Comparison of ENCODE assay signal across 1 cellular context in the genomic region with DNA sequence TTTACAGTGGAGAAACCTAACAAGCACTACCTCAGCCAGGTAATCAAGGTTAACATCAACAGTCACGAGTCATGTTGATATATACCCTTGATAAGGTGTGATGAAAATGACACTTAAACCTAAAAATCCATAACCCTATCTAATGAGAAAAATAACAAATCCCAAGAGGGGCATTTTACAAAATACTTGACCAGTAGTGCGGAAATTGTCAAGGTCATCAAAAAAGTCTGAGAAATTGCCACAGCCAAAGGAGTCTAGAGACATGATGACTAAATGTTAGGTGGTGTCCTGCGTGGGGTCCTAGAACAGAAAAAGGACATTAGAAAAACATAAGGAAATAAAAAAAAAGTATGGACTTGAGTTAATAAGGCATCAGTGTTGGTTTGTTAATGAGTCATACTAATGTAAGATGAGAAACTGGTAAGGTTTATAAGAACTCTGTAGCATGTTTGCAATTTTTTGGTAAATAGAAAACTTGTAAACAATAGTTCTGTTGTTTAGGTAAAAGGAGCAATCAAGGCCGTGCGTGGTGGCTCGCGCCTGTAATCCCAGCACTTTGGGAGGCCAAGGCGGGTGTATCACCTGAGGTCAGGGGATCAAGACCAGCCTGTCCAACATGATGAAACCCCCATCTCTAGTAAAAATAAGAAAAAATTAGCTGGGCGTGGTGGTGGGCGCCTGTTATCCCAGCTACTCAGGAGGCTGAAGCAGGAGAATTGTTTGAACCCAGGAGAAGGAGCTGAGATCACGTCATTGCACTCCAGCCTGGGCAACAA.
A peak's percentile ranks its signal among the peaks of the same experiment; 100 is the strongest.
TF ChIP-seq lines count a peak whose summit lies in the region.

No MANE protein-coding gene starts in this region.

TF ChIP-seq in HepG2, 621 proteins besides CTCF, POLR2A, EP300 and RAD21:
- TF ChIP-seq, protein P1, sequence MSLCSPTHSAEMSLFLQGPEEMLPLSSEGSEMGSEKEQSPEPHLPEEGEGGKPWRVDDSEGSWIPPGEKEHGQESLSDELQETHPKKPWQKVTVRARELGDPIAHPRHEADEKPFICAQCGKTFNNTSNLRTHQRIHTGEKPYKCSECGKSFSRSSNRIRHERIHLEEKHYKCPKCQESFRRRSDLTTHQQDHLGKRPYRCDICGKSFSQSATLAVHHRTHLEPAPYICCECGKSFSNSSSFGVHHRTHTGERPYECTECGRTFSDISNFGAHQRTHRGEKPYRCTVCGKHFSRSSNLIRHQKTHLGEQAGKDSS (CRISPR knock-in tag; IDR thresholded peaks at IDR 0.05; ENCODE audit: borderline replicate concordance, low read depth) = no peak
- TF ChIP-seq ZNF264 (CRISPR knock-in tag; IDR thresholded peaks at IDR 0.05) = no peak
- TF ChIP-seq MAFK (conservative IDR thresholded peaks at IDR 0.05 in 1 of 2, IDR thresholded peaks at IDR 0.05 in 1 of 2; ENCODE audit: low read length in 2 of 2) = peak; percentile 68 to 74
- TF ChIP-seq ZNF761 (CRISPR knock-in tag; conservative IDR thresholded peaks at IDR 0.05) = no peak
- peak; percentile 41; the same call in 1 of the 2 replicates for TF ChIP-seq POLR2G (IDR thresholded peaks at IDR 0.05; ENCODE audit: low read depth, low read length)
- no peak for TF ChIP-seq MEIS2 (CRISPR knock-in tag; IDR thresholded peaks at IDR 0.05)
- TF ChIP-seq MAFF (IDR thresholded peaks at IDR 0.05; ENCODE audit: low read depth, low read length) = peak; percentile 67
- no peak for TF ChIP-seq EEA1 (CRISPR knock-in tag; IDR thresholded peaks at IDR 0.05; ENCODE audit: borderline replicate concordance)
- TF ChIP-seq ZNF766 (CRISPR knock-in tag; IDR thresholded peaks at IDR 0.05; ENCODE audit: borderline replicate concordance) = no peak
- no peak for TF ChIP-seq ZNF230 (CRISPR knock-in tag; IDR thresholded peaks at IDR 0.05)
- TF ChIP-seq, protein P2, sequence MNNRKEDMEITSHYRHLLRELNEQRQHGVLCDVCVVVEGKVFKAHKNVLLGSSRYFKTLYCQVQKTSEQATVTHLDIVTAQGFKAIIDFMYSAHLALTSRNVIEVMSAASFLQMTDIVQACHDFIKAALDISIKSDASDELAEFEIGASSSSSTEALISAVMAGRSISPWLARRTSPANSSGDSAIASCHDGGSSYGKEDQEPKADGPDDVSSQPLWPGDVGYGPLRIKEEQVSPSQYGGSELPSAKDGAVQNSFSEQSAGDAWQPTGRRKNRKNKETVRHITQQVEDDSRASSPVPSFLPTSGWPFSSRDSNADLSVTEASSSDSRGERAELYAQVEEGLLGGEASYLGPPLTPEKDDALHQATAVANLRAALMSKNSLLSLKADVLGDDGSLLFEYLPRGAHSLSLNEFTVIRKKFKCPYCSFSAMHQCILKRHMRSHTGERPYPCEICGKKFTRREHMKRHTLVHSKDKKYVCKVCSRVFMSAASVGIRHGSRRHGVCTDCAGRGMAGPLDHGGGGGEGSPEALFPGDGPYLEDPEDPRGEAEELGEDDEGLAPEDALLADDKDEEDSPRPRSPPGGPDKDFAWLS (CRISPR knock-in tag; IDR thresholded peaks at IDR 0.05; ENCODE audit: borderline replicate concordance) = no peak
- TF ChIP-seq, protein P3, sequence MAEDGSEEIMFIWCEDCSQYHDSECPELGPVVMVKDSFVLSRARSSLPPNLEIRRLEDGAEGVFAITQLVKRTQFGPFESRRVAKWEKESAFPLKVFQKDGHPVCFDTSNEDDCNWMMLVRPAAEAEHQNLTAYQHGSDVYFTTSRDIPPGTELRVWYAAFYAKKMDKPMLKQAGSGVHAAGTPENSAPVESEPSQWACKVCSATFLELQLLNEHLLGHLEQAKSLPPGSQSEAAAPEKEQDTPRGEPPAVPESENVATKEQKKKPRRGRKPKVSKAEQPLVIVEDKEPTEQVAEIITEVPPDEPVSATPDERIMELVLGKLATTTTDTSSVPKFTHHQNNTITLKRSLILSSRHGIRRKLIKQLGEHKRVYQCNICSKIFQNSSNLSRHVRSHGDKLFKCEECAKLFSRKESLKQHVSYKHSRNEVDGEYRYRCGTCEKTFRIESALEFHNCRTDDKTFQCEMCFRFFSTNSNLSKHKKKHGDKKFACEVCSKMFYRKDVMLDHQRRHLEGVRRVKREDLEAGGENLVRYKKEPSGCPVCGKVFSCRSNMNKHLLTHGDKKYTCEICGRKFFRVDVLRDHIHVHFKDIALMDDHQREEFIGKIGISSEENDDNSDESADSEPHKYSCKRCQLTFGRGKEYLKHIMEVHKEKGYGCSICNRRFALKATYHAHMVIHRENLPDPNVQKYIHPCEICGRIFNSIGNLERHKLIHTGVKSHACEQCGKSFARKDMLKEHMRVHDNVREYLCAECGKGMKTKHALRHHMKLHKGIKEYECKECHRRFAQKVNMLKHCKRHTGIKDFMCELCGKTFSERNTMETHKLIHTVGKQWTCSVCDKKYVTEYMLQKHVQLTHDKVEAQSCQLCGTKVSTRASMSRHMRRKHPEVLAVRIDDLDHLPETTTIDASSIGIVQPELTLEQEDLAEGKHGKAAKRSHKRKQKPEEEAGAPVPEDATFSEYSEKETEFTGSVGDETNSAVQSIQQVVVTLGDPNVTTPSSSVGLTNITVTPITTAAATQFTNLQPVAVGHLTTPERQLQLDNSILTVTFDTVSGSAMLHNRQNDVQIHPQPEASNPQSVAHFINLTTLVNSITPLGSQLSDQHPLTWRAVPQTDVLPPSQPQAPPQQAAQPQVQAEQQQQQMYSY (CRISPR knock-in tag; IDR thresholded peaks at IDR 0.05) = no peak
- TF ChIP-seq, protein P4, sequence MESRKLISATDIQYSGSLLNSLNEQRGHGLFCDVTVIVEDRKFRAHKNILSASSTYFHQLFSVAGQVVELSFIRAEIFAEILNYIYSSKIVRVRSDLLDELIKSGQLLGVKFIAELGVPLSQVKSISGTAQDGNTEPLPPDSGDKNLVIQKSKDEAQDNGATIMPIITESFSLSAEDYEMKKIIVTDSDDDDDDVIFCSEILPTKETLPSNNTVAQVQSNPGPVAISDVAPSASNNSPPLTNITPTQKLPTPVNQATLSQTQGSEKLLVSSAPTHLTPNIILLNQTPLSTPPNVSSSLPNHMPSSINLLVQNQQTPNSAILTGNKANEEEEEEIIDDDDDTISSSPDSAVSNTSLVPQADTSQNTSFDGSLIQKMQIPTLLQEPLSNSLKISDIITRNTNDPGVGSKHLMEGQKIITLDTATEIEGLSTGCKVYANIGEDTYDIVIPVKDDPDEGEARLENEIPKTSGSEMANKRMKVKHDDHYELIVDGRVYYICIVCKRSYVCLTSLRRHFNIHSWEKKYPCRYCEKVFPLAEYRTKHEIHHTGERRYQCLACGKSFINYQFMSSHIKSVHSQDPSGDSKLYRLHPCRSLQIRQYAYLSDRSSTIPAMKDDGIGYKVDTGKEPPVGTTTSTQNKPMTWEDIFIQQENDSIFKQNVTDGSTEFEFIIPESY (CRISPR knock-in tag; IDR thresholded peaks at IDR 0.05) = 0 out of 2 replicates have a peak, but pooled peaks have one; percentile 22
- TF ChIP-seq NCOA5 (CRISPR knock-in tag; IDR thresholded peaks at IDR 0.05) = no peak
- TF ChIP-seq RBFOX2 (IDR thresholded peaks at IDR 0.05; ENCODE audit: low read depth, low read length) = peak; percentile 40; the same call in 1 of the 2 replicates
- TF ChIP-seq HNRNPUL1 (IDR thresholded peaks at IDR 0.05; ENCODE audit: low read depth, low read length) = no peak
- no peak for TF ChIP-seq FIP1L1 (IDR thresholded peaks at IDR 0.05; ENCODE audit: borderline replicate concordance, insufficient read depth, low read depth, low read length)
- no peak for TF ChIP-seq KAT2B (IDR thresholded peaks at IDR 0.05; ENCODE audit: borderline replicate concordance, low read depth, low read length)
- TF ChIP-seq IRF2 (CRISPR knock-in tag; IDR thresholded peaks at IDR 0.05) = no peak
- no peak for TF ChIP-seq NFKBIZ (CRISPR knock-in tag; IDR thresholded peaks at IDR 0.05)
- TF ChIP-seq, protein P5, sequence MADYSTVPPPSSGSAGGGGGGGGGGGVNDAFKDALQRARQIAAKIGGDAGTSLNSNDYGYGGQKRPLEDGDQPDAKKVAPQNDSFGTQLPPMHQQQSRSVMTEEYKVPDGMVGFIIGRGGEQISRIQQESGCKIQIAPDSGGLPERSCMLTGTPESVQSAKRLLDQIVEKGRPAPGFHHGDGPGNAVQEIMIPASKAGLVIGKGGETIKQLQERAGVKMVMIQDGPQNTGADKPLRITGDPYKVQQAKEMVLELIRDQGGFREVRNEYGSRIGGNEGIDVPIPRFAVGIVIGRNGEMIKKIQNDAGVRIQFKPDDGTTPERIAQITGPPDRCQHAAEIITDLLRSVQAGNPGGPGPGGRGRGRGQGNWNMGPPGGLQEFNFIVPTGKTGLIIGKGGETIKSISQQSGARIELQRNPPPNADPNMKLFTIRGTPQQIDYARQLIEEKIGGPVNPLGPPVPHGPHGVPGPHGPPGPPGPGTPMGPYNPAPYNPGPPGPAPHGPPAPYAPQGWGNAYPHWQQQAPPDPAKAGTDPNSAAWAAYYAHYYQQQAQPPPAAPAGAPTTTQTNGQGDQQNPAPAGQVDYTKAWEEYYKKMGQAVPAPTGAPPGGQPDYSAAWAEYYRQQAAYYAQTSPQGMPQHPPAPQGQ (CRISPR knock-in tag; IDR thresholded peaks at IDR 0.05; ENCODE audit: borderline replicate concordance) = no peak
- no peak for TF ChIP-seq SP140L (CRISPR knock-in tag; IDR thresholded peaks at IDR 0.05; ENCODE audit: borderline replicate concordance)
- TF ChIP-seq, protein P6, sequence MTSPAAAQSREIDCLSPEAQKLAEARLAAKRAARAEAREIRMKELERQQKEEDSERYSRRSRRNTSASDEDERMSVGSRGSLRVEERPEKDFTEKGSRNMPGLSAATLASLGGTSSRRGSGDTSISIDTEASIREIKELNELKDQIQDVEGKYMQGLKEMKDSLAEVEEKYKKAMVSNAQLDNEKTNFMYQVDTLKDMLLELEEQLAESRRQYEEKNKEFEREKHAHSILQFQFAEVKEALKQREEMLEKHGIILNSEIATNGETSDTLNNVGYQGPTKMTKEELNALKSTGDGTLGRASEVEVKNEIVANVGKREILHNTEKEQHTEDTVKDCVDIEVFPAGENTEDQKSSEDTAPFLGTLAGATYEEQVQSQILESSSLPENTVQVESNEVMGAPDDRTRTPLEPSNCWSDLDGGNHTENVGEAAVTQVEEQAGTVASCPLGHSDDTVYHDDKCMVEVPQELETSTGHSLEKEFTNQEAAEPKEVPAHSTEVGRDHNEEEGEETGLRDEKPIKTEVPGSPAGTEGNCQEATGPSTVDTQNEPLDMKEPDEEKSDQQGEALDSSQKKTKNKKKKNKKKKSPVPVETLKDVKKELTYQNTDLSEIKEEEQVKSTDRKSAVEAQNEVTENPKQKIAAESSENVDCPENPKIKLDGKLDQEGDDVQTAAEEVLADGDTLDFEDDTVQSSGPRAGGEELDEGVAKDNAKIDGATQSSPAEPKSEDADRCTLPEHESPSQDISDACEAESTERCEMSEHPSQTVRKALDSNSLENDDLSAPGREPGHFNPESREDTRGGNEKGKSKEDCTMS (CRISPR knock-in tag; conservative IDR thresholded peaks at IDR 0.05) = no peak
